In genomic region chr5:132064738-132065331, GRCh38 we compare ENCODE assay signal across 1 cellular context.
TF ChIP-seq lines count a peak whose summit lies in the region.

No MANE protein-coding gene starts in this region.

TF ChIP-seq in HepG2, 621 proteins besides CTCF, POLR2A, EP300 and RAD21 (continued from another document and continues in another):
- TF ChIP-seq ZBTB40 (IDR thresholded peaks at IDR 0.05) (no peak), ZBTB40 (CRISPR knock-in tag; IDR thresholded peaks at IDR 0.05) (no peak), ZBTB43 (CRISPR knock-in tag; conservative IDR thresholded peaks at IDR 0.05) (no peak), ZNF431 (CRISPR knock-in tag; IDR thresholded peaks at IDR 0.05; ENCODE audit: borderline replicate concordance, low read depth) (no peak), NFIC (IDR thresholded peaks at IDR 0.05; ENCODE audit: low read length) (no peak), ZNF773 (CRISPR knock-in tag; IDR thresholded peaks at IDR 0.05; ENCODE audit: borderline replicate concordance) (no peak), SALL1 (CRISPR knock-in tag; IDR thresholded peaks at IDR 0.05) (peak; percentile 36), ZNF24 (IDR thresholded peaks at IDR 0.05) (no peak), PRDM4 (CRISPR knock-in tag; IDR thresholded peaks at IDR 0.05; ENCODE audit: borderline replicate concordance) (no peak), TBX3 (IDR thresholded peaks at IDR 0.05; ENCODE audit: borderline replicate concordance) (no peak), ZNF570 (CRISPR knock-in tag; IDR thresholded peaks at IDR 0.05; ENCODE audit: borderline replicate concordance) (no peak), ZFP36L1 (CRISPR knock-in tag; IDR thresholded peaks at IDR 0.05) (no peak), POGK (CRISPR knock-in tag; conservative IDR thresholded peaks at IDR 0.05) (0 out of 2 replicates have a peak, but pooled peaks have one; percentile 37), XRCC5 (optimal IDR thresholded peaks at IDR 0.05; ENCODE audit: low read length) (peak; percentile 40), NAIF1 (CRISPR knock-in tag; IDR thresholded peaks at IDR 0.05; ENCODE audit: borderline replicate concordance) (no peak), WIZ (CRISPR knock-in tag; IDR thresholded peaks at IDR 0.05) (no peak), ZNF883 (CRISPR knock-in tag; IDR thresholded peaks at IDR 0.05; ENCODE audit: not compliant biosample characterization) (no peak), ONECUT2 (CRISPR knock-in tag; IDR thresholded peaks at IDR 0.05) (no peak), ZNF530 (CRISPR knock-in tag; IDR thresholded peaks at IDR 0.05; ENCODE audit: low read depth) (no peak), SMAD1 (CRISPR knock-in tag; IDR thresholded peaks at IDR 0.05; ENCODE audit: borderline replicate concordance, low read depth) (0 out of 2 replicates have a peak, but pooled peaks have one; percentile 33), ZNF34 (CRISPR knock-in tag; IDR thresholded peaks at IDR 0.05; ENCODE audit: borderline replicate concordance) (no peak), ZNF501 (CRISPR knock-in tag; IDR thresholded peaks at IDR 0.05) (peak; percentile 35; the same call in 1 of the 2 replicates)
- TF ChIP-seq, protein P1, sequence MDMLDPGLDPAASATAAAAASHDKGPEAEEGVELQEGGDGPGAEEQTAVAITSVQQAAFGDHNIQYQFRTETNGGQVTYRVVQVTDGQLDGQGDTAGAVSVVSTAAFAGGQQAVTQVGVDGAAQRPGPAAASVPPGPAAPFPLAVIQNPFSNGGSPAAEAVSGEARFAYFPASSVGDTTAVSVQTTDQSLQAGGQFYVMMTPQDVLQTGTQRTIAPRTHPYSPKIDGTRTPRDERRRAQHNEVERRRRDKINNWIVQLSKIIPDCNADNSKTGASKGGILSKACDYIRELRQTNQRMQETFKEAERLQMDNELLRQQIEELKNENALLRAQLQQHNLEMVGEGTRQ (IDR thresholded peaks at IDR 0.05; ENCODE audit: low read depth, low read length): no peak
- TF ChIP-seq, protein P1 (CRISPR knock-in tag; IDR thresholded peaks at IDR 0.05; ENCODE audit: borderline replicate concordance): no peak
- TF ChIP-seq, protein P2, sequence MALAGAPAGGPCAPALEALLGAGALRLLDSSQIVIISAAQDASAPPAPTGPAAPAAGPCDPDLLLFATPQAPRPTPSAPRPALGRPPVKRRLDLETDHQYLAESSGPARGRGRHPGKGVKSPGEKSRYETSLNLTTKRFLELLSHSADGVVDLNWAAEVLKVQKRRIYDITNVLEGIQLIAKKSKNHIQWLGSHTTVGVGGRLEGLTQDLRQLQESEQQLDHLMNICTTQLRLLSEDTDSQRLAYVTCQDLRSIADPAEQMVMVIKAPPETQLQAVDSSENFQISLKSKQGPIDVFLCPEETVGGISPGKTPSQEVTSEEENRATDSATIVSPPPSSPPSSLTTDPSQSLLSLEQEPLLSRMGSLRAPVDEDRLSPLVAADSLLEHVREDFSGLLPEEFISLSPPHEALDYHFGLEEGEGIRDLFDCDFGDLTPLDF (CRISPR knock-in tag; IDR thresholded peaks at IDR 0.05): no peak
- TF ChIP-seq, protein P3, sequence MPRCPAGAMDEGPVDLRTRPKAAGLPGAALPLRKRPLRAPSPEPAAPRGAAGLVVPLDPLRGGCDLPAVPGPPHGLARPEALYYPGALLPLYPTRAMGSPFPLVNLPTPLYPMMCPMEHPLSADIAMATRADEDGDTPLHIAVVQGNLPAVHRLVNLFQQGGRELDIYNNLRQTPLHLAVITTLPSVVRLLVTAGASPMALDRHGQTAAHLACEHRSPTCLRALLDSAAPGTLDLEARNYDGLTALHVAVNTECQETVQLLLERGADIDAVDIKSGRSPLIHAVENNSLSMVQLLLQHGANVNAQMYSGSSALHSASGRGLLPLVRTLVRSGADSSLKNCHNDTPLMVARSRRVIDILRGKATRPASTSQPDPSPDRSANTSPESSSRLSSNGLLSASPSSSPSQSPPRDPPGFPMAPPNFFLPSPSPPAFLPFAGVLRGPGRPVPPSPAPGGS (CRISPR knock-in tag; IDR thresholded peaks at IDR 0.05): no peak
- TF ChIP-seq, protein P4, sequence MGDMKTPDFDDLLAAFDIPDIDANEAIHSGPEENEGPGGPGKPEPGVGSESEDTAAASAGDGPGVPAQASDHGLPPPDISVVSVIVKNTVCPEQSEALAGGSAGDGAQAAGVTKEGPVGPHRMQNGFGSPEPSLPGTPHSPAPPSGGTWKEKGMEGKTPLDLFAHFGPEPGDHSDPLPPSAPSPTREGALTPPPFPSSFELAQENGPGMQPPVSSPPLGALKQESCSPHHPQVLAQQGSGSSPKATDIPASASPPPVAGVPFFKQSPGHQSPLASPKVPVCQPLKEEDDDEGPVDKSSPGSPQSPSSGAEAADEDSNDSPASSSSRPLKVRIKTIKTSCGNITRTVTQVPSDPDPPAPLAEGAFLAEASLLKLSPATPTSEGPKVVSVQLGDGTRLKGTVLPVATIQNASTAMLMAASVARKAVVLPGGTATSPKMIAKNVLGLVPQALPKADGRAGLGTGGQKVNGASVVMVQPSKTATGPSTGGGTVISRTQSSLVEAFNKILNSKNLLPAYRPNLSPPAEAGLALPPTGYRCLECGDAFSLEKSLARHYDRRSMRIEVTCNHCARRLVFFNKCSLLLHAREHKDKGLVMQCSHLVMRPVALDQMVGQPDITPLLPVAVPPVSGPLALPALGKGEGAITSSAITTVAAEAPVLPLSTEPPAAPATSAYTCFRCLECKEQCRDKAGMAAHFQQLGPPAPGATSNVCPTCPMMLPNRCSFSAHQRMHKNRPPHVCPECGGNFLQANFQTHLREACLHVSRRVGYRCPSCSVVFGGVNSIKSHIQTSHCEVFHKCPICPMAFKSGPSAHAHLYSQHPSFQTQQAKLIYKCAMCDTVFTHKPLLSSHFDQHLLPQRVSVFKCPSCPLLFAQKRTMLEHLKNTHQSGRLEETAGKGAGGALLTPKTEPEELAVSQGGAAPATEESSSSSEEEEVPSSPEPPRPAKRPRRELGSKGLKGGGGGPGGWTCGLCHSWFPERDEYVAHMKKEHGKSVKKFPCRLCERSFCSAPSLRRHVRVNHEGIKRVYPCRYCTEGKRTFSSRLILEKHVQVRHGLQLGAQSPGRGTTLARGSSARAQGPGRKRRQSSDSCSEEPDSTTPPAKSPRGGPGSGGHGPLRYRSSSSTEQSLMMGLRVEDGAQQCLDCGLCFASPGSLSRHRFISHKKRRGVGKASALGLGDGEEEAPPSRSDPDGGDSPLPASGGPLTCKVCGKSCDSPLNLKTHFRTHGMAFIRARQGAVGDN (CRISPR knock-in tag; IDR thresholded peaks at IDR 0.05): peak; percentile 30
